In the genomic region with DNA sequence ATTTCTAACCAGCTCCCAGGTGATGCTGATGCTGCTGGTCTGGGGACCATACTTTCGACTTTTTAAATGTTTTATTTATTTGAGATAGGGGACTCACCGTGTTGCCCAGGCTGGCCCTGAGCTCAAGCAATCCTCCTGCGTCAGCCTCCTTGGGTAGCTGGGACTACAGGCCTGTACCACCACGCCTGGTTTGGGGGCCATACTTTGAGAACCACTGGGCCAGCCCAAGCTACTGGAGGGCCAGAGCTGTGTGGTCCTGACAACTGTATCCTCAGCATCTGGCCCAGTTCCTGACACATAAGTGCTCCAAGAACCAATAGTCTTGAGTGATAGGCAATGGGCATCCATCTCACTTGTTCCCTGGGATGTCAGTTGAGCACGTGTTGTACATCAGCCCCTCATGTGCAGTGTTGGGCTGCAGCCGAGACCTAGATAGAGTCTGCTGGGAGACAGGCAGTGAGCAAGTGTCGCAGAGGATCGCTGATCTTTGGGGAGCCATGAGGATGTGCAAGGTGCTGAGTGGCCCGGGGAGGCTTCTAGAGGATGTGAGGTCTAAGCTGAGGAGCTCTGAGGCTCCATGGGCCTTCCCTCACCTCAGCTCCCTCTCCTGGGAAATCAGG, we compare ENCODE assay signal across 1 cellular context.
TF ChIP-seq lines count a peak whose summit lies in the region.

No MANE protein-coding gene starts in this region.

TF ChIP-seq in GM12878, 131 proteins besides CTCF, POLR2A, EP300 and RAD21:
- TF ChIP-seq CBX5 (IDR thresholded peaks at IDR 0.05; ENCODE audit: low read depth) = no peak
- no peak for TF ChIP-seq IRF5 (IDR thresholded peaks at IDR 0.05; ENCODE audit: borderline replicate concordance)
- TF ChIP-seq PBX3 (IDR thresholded peaks at IDR 0.05; ENCODE audit: insufficient replicate concordance, low read depth, low read length) = peak; percentile 28
- TF ChIP-seq RAD51 (IDR thresholded peaks at IDR 0.05) = no peak
- TF ChIP-seq, protein P1, sequence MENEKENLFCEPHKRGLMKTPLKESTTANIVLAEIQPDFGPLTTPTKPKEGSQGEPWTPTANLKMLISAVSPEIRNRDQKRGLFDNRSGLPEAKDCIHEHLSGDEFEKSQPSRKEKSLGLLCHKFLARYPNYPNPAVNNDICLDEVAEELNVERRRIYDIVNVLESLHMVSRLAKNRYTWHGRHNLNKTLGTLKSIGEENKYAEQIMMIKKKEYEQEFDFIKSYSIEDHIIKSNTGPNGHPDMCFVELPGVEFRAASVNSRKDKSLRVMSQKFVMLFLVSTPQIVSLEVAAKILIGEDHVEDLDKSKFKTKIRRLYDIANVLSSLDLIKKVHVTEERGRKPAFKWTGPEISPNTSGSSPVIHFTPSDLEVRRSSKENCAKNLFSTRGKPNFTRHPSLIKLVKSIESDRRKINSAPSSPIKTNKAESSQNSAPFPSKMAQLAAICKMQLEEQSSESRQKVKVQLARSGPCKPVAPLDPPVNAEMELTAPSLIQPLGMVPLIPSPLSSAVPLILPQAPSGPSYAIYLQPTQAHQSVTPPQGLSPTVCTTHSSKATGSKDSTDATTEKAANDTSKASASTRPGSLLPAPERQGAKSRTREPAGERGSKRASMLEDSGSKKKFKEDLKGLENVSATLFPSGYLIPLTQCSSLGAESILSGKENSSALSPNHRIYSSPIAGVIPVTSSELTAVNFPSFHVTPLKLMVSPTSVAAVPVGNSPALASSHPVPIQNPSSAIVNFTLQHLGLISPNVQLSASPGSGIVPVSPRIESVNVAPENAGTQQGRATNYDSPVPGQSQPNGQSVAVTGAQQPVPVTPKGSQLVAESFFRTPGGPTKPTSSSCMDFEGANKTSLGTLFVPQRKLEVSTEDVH (IDR thresholded peaks at IDR 0.05; ENCODE audit: low read depth, partially characterized antibody) = no peak
- TF ChIP-seq, protein P2, sequence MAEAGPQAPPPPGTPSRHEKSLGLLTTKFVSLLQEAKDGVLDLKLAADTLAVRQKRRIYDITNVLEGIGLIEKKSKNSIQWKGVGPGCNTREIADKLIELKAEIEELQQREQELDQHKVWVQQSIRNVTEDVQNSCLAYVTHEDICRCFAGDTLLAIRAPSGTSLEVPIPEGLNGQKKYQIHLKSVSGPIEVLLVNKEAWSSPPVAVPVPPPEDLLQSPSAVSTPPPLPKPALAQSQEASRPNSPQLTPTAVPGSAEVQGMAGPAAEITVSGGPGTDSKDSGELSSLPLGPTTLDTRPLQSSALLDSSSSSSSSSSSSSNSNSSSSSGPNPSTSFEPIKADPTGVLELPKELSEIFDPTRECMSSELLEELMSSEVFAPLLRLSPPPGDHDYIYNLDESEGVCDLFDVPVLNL (IDR thresholded peaks at IDR 0.05; ENCODE audit: low read depth, low read length) = no peak
- TF ChIP-seq SMAD5 (IDR thresholded peaks at IDR 0.05; ENCODE audit: low read depth) = no peak
- TF ChIP-seq EZH2 (IDR thresholded peaks at IDR 0.05; ENCODE audit: borderline replicate concordance, control insufficient read depth, low read depth, low read length) = no peak
- no peak for TF ChIP-seq TCF3 (IDR thresholded peaks at IDR 0.05; ENCODE audit: borderline replicate concordance, insufficient read depth, low read depth, low read length)
- peak; percentile 94 for TF ChIP-seq BCL3 (IDR thresholded peaks at IDR 0.05; ENCODE audit: borderline replicate concordance, insufficient read depth, low read depth, low read length, poor library complexity, severe bottlenecking)
- TF ChIP-seq ETV6 (conservative IDR thresholded peaks at IDR 0.05 in 1 of 2, IDR thresholded peaks at IDR 0.05 in 1 of 2; ENCODE audit: borderline replicate concordance in 1 of 2, low read depth in 1 of 2) = no peak
- TF ChIP-seq ESRRA (IDR thresholded peaks at IDR 0.05; ENCODE audit: low read length) = no peak
- TF ChIP-seq BHLHE40 (IDR thresholded peaks at IDR 0.05; ENCODE audit: borderline replicate concordance in 1 of 2, low read depth in 2 of 2, low read length in 1 of 2) = no peak
- TF ChIP-seq ZNF207 (IDR thresholded peaks at IDR 0.05; ENCODE audit: borderline replicate concordance) = no peak
- no peak for TF ChIP-seq YBX1 (IDR thresholded peaks at IDR 0.05)
- no peak for TF ChIP-seq FOS (IDR thresholded peaks at IDR 0.05; ENCODE audit: borderline replicate concordance, extremely low read depth, insufficient read length)
